Comparison of ENCODE assay signal across 8 cellular contexts in the genomic region with DNA sequence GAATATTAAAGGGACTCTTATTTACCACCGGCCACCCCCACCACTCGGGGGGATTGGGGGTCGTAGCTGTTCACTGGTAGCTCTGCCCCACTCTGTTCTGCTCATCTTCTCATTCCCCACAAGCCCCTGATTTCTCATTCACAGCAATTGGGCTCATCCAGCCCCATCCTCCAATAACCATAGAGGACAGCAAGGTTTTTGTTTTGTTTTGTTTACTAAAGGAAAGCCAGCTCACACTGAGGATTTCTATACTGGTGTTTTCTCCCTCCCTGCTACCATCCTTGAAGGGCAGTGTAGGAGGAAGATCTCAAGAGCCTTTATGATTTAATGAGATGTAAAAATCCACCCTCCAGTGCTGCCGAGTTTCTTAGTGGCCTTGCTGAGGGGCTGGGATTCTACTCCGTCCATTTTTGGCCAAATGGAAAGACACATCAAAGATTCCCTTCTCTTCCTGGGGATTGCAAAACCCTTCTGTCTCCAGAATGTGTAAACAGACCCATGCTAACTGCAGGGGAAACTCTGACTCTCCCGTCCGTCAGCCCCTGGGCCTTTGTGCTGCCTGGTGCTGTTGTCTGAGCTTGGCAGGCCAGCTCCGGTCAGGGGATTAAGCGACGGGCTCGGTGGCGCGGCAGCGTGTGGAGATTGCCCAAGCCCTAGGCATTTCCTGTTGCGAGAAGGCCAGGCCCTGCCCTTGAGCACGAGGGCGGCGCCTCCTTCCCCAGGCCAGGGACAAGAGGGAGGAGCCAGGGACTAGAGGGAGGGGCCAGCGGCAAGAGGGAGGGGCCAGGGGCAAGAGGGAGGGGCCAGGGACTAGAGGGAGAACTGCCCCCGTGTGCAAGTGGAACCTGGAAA.
DNase-seq lines count a peak whose midpoint lies in the region; ATAC-seq and TF ChIP-seq lines count a peak whose summit lies in the region.

No MANE protein-coding gene starts in this region.

- ATAC-seq in heart right ventricle (peak; percentile 79 to 95 (median 89)), HG02588 (IDR thresholded peaks at IDR 0.05; ENCODE audit: unreplicated experiment) (no peak)

- peak overlapping the region; percentile 72 for H3K9ac ChIP-seq in HUES6 (ENCODE audit: low read length)
- no peak overlapping the region for H3K9ac ChIP-seq in parathyroid adenoma

- H3K79me2 ChIP-seq in parathyroid adenoma = no peaks in the 10 kb centered on the region

- peak overlapping the region; percentile 41 for H3K4me3 ChIP-seq in HUES6 (ENCODE audit: low read depth, low read length)
- H3K4me3 ChIP-seq in adrenal gland = peak overlapping the region in 1 of 4 donors; percentile 4
- H3K4me3 ChIP-seq in heart right ventricle = peak overlapping the region in 2 of 10 donors; percentile 3 to 27
- H3K4me3 ChIP-seq in parathyroid adenoma (ENCODE audit: low read depth, low read length) = no peak overlapping the region

- H3K4me1 ChIP-seq in HUES6 (ENCODE audit: control insufficient read depth, insufficient read depth, low read length) = peaks cover 30% of the 10 kb centered on the region
- peaks cover 8 to 19% of the 10 kb centered on the region in 2 donors for H3K4me1 ChIP-seq in adrenal gland (replicated peaks in 1 of 2)
- H3K4me1 ChIP-seq in heart right ventricle = peaks cover 0 to 45% (median 21%) of the 10 kb centered on the region in 9 donors
- H3K4me1 ChIP-seq in parathyroid adenoma = peaks cover 18% of the 10 kb centered on the region

- peak in 12 of 14 donors; percentile 8 to 80 (median 58) for DNase-seq in C1 segment of cervical spinal cord (lab: John Stamatoyannopoulos, UW)
- DNase-seq in adrenal gland = peak; percentile 80 to 96 (median 95)
- DNase-seq in heart right ventricle = peak; percentile 76 to 88
- no peak for DNase-seq in activated effector memory CD4-positive, alpha-beta T cell treated with anti-CD3 and anti-CD28 coated beads, Interleukin-2, amount 50 U/mL, for 16 hours
- no peak for DNase-seq in NCI-H2171 treated with DMSO at 0.1 percent for 48 hours (lab: John Stamatoyannopoulos, UW)

- H3K9me3 ChIP-seq in HUES6 (ENCODE audit: control insufficient read depth, insufficient read depth, low read depth, low read length) = no peaks in the 10 kb centered on the region
- H3K9me3 ChIP-seq in adrenal gland (replicated peaks in 1 of 3) = no peaks in the 10 kb centered on the region
- H3K9me3 ChIP-seq in heart right ventricle = no peaks in the 10 kb centered on the region
- no peaks in the 10 kb centered on the region for H3K9me3 ChIP-seq in parathyroid adenoma (ENCODE audit: control insufficient read depth, low read length)

- peaks cover 13% of the 10 kb centered on the region; the same call in 1 of the 2 replicates for H3K36me3 ChIP-seq in HUES6 (ENCODE audit: control insufficient read depth, insufficient read depth, low read length)
- peaks cover 0 to 13% of the 10 kb centered on the region in 2 donors for H3K36me3 ChIP-seq in adrenal gland (replicated peaks in 1 of 2)
- peaks cover 0 to 17% (median 0%) of the 10 kb centered on the region in 9 donors for H3K36me3 ChIP-seq in heart right ventricle
- H3K36me3 ChIP-seq in parathyroid adenoma (ENCODE audit: control insufficient read depth, insufficient read depth, low read length) = no peaks in the 10 kb centered on the region

- H2AFZ ChIP-seq in parathyroid adenoma = peak overlapping the region; percentile 69

- intact Hi-C loops in adrenal gland (cut with DNase I) (no loop called here), heart right ventricle (cut with DNase I) (no loop called here)

- peak overlapping the region; percentile 70 for H3K27ac ChIP-seq in HUES6 (ENCODE audit: low read depth, low read length)
- H3K27ac ChIP-seq in adrenal gland = peak overlapping the region; percentile 60 to 93 (median 89)
- H3K27ac ChIP-seq in heart right ventricle = peak overlapping the region; percentile 60 to 94 (median 78)
- H3K27ac ChIP-seq in parathyroid adenoma = peak overlapping the region; percentile 90

- TF ChIP-seq CTCF in adrenal gland (IDR thresholded peaks at IDR 0.05) (no peak), heart right ventricle (IDR thresholded peaks at IDR 0.05) (no peak), parathyroid adenoma (IDR thresholded peaks at IDR 0.05) (no peak)

- TF ChIP-seq POLR2A in adrenal gland (IDR thresholded peaks at IDR 0.05) = peak; percentile 9 to 67

- H3K27me3 ChIP-seq in HUES6 (ENCODE audit: control insufficient read depth, insufficient read depth, low read length) (no peaks in the 10 kb centered on the region), adrenal gland (no peaks in the 10 kb centered on the region), heart right ventricle (no peaks in the 10 kb centered on the region), parathyroid adenoma (ENCODE audit: control insufficient read depth, insufficient read depth, low read length) (no peaks in the 10 kb centered on the region)

- 15 to 22% (median 22%) methylated on average over 14 to 20 of the region's 20 CpGs for WGBS in adrenal gland, 4 donors
- 43 to 51% methylated on average over 19 to 20 of the region's 20 CpGs for WGBS in heart right ventricle, 2 donors

- H3K4me2 ChIP-seq in parathyroid adenoma (ENCODE audit: low read length) = no peak overlapping the region

Comparison
In these comparisons a context has a peak if more than half of its experiments do, and no peak if none do; other contexts are left out.
1. DNase-seq: peak in C1 segment of cervical spinal cord (12 of 14), adrenal gland (7 of 7) and heart right ventricle (2 of 2); none in activated effector memory CD4-positive, alpha-beta T cell treated with anti-CD3 and anti-CD28 coated beads, Interleukin-2, amount 50 U/mL, for 16 hours (single experiment) and NCI-H2171 treated with DMSO at 0.1 percent for 48 hours (single experiment).
2. Peak in every context shown above with its lines, with median percentiles within 50 percentile points of each other: H3K27ac ChIP-seq.